Comparison of ENCODE assay signal across 24 cellular contexts in genomic region chr1:3053366-3053980, GRCh38. TPM values are rescaled to one million over a fixed set of nuclear protein-coding genes. Genes with fewer than 3 reads are reported as not detected.
A peak's percentile ranks its signal among the peaks of the same experiment; 100 is the strongest.
DNase-seq lines count a peak whose midpoint lies in the region; ATAC-seq, FAIRE-seq and TF ChIP-seq lines count a peak whose summit lies in the region.
"Had no signal": no experiment of that assay in that cellular context is flagged by ENCODE, and none has a peak within 500 bp of the region (broad histone marks: within the 10 kb centered on the region; RNA-seq: fewer than 3 reads in every experiment).

No MANE protein-coding gene starts in this region.

- peaks cover 3 to 6% of the 10 kb centered on the region in 2 donors for H3K4me1 Mint-ChIP-seq in natural killer cell treated with Interleukin-12 subunit alpha and Interleukin-12 subunit beta and Interleukin-15 and Interleukin-18, amount 100 ng/mL, for 72 hours (ENCODE audit: low read depth in 2 of 2)
- H3K4me1 Mint-ChIP-seq in natural killer cell: no peaks in the 10 kb centered on the region
- H3K4me1 Mint-ChIP-seq: GM23338 had no signal

- intact Hi-C loops in natural killer cell (cut with micrococcal nuclease) (no loop called here), pancreas (cut with DNase I) (no loop called here)

- FAIRE-seq in pancreas (lab: Jason Lieb, UNC): no peak
- FAIRE-seq: GM12878 had no signal

- peaks cover 13 to 15% of the 10 kb centered on the region in 2 donors for H3K27me3 Mint-ChIP-seq in natural killer cell treated with Interleukin-12 subunit alpha and Interleukin-12 subunit beta and Interleukin-15 and Interleukin-18, amount 100 ng/mL, for 72 hours
- H3K27me3 Mint-ChIP-seq in natural killer cell (ENCODE audit: low read depth in 2 of 2): peaks cover 3 to 10% of the 10 kb centered on the region in 2 donors

- H3K9me3 ChIP-seq in pancreas: no peaks in the 10 kb centered on the region
- H3K9me3 ChIP-seq: Peyer's patch, SJCRH30 had no signal

- no peak overlapping the region for H3K27ac ChIP-seq in pancreas
- H3K27ac ChIP-seq: KMS-11, Peyer's patch, SJCRH30 had no signal

- DNase-seq in natural killer cell treated with Interleukin-12 subunit alpha and Interleukin-12 subunit beta and Interleukin-15 and Interleukin-18, amount 100 ng/mL, for 72 hours (ENCODE audit: low spot score): peak; percentile 31
- DNase-seq in natural killer cell (no peak), ecto neural progenitor cell (ENCODE audit: low spot score) (peak; percentile 24), pancreas (peak in 4 of 6 donors; percentile 1 to 30 (median 14)), DMS 273 treated with DMSO at 0.1 percent for 48 hours (lab: John Stamatoyannopoulos, UW) (no peak)
- DNase-seq: CD4-positive, alpha-beta T cell; COR-L47; DND-41; IMR-90; MV-4-11; NCI-H1105 treated with DMSO at 0.1 percent for 48 hours; NCI-H2029 treated with DMSO at 0.1 percent for 48 hours; NCI-H2171 treated with DMSO at 0.1 percent for 48 hours; NCI-H446; NCI-H526; SJCRH30 had no signal

- no peak for TF ChIP-seq CTCF in natural killer cell (IDR thresholded peaks at IDR 0.05)
- TF ChIP-seq CTCF in pancreas (IDR thresholded peaks at IDR 0.05): no peak

- H3K9me3 Mint-ChIP-seq in natural killer cell treated with Interleukin-12 subunit alpha and Interleukin-12 subunit beta and Interleukin-15 and Interleukin-18, amount 100 ng/mL, for 72 hours: peaks cover 5% of the 10 kb centered on the region
- peaks cover 2 to 4% of the 10 kb centered on the region in 2 donors for H3K9me3 Mint-ChIP-seq in natural killer cell
- H3K9me3 Mint-ChIP-seq: CD4-positive, alpha-beta T cell had no signal

- WGBS in pancreas, 2 donors: 89 to 90% methylated on average over 9 of the region's 9 CpGs

- no peaks in the 10 kb centered on the region for H3K27me3 ChIP-seq in pancreas
- H3K27me3 ChIP-seq: Peyer's patch had no signal

- H3K27ac Mint-ChIP-seq in natural killer cell treated with Interleukin-12 subunit alpha and Interleukin-12 subunit beta and Interleukin-15 and Interleukin-18, amount 100 ng/mL, for 72 hours: no peak overlapping the region
- H3K27ac Mint-ChIP-seq in natural killer cell: no peak overlapping the region
- H3K27ac Mint-ChIP-seq: CD4-positive, alpha-beta T cell; GM23338 had no signal

- ATAC-seq in natural killer cell treated with Interleukin-12 subunit alpha and Interleukin-12 subunit beta and Interleukin-15 and Interleukin-18, amount 100 ng/mL, for 72 hours: no peak
- no peak for ATAC-seq in natural killer cell
- ATAC-seq in pancreas: no peak
- ATAC-seq in GM18505 (IDR thresholded peaks at IDR 0.05; ENCODE audit: unreplicated experiment): no peak
- no peak for ATAC-seq in HG03469 (IDR thresholded peaks at IDR 0.05; ENCODE audit: unreplicated experiment)
- ATAC-seq: GM12878, GM23338 had no signal

- H3K4me3 Mint-ChIP-seq in natural killer cell treated with Interleukin-12 subunit alpha and Interleukin-12 subunit beta and Interleukin-15 and Interleukin-18, amount 100 ng/mL, for 72 hours: no peak overlapping the region
- no peak overlapping the region for H3K4me3 Mint-ChIP-seq in natural killer cell
- H3K4me3 Mint-ChIP-seq: CD4-positive, alpha-beta T cell; GM23338 had no signal

- no peaks in the 10 kb centered on the region for H3K36me3 ChIP-seq in pancreas
- H3K36me3 ChIP-seq: Peyer's patch, SJCRH30 had no signal

- H3K36me3 Mint-ChIP-seq in natural killer cell treated with Interleukin-12 subunit alpha and Interleukin-12 subunit beta and Interleukin-15 and Interleukin-18, amount 100 ng/mL, for 72 hours: peaks cover 4% of the 10 kb centered on the region
- no peaks in the 10 kb centered on the region for H3K36me3 Mint-ChIP-seq in natural killer cell

- no peak overlapping the region for H3K4me3 ChIP-seq in pancreas
- H3K4me3 ChIP-seq: GM12878, GM23338, Peyer's patch, SJCRH30 had no signal

- TF ChIP-seq POLR2A in GM18505 (IDR thresholded peaks at IDR 0.05; ENCODE audit: borderline replicate concordance, extremely low read depth, insufficient read depth, insufficient read length): no peak

- H3K4me1 ChIP-seq in pancreas: no peaks in the 10 kb centered on the region
- H3K4me1 ChIP-seq: Peyer's patch, SJCRH30 had no signal

RNA-seq across cellular contexts. Expression of gene PRDM16, which starts 15.5 kb away (rescaled TPM):
- not detected for total RNA-seq in natural killer cell treated with Interleukin-12 subunit alpha and Interleukin-12 subunit beta and Interleukin-15 and Interleukin-18, amount 100 ng/mL, for 72 hours
- under 1 TPM in 2 of 3 donors, not detected in 1; 0.25 to 0.64 TPM for total RNA-seq in natural killer cell
- 10 to 100 TPM; 10.7 to 19.1 (median 14.9) TPM for total RNA-seq in pancreas
- polyA plus RNA-seq in pancreas: 10 to 100 TPM in 1 of 2 donors, 1 to 10 TPM in 1; 6.6 to 19.2 TPM
- total RNA-seq: CD4-positive, alpha-beta T cell; IMR-90; OCI-LY7 had no signal
- polyA plus RNA-seq: GM12878 had no signal

RNA-seq across cellular contexts. Expression of gene ACTRT2, which starts 32.2 kb away (rescaled TPM):
- not detected for total RNA-seq in natural killer cell treated with Interleukin-12 subunit alpha and Interleukin-12 subunit beta and Interleukin-15 and Interleukin-18, amount 100 ng/mL, for 72 hours
- total RNA-seq in natural killer cell (not detected), pancreas (not detected)
- not detected for polyA plus RNA-seq in pancreas
- total RNA-seq: CD4-positive, alpha-beta T cell; GM12878; GM23338; IMR-90; OCI-LY7; Peyer's patch; SJCRH30 had no signal
- polyA plus RNA-seq: BJ, GM12878, GM23338, IMR-90 had no signal

Comparison
In these comparisons a context has a peak if more than half of its experiments do, and no peak if none do; other contexts are left out.
1. DNase-seq: peak in natural killer cell treated with Interleukin-12 subunit alpha and Interleukin-12 subunit beta and Interleukin-15 and Interleukin-18, amount 100 ng/mL, for 72 hours (single experiment), ecto neural progenitor cell (single experiment) and pancreas (4 of 6); none in natural killer cell (single experiment) and DMS 273 treated with DMSO at 0.1 percent for 48 hours (single experiment).
2. RNA of gene PRDM16, which starts 15.5 kb away (total RNA-seq): 10.7 to 19.1 TPM in pancreas; 0.25 to 0.64 TPM in natural killer cell and not detected in natural killer cell treated with Interleukin-12 subunit alpha and Interleukin-12 subunit beta and Interleukin-15 and Interleukin-18, amount 100 ng/mL, for 72 hours; every median in the first group is over 4 times any median in the second.